In the genomic region with DNA sequence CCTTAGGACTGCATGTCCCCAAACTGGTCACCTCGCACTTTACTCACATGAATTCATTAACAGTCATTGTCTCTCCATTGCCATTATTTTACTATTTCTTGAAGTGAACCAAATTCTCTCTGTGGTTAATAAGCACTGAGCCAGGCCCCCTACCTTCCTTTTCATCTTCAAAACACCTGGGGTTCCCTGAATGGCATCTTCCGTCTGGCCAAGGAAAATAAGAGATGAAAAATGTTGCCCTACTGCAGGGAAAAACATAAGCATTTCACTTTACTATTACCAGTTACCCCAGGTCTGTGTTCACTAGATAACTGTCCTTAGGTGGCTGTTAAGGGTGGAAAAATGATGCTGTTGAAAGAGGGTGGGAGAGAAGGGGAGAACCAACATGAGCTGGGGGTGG, we compare ENCODE assay signal across 23 cellular contexts. TPM values are rescaled to one million over a fixed set of nuclear protein-coding genes. Genes with fewer than 3 reads are reported as not detected.
"Had no signal": no experiment of that assay in that cellular context is flagged by ENCODE, and none has a peak within 500 bp of the region (broad histone marks: within the 10 kb centered on the region; RNA-seq: fewer than 3 reads in every experiment).

No MANE protein-coding gene starts in this region.

- H3K36me3 ChIP-seq: adrenal gland, breast epithelium, esophagus squamous epithelium, ovary had no signal

- H3K4me3 ChIP-seq: adrenal gland, breast epithelium, esophagus squamous epithelium, ovary had no signal

- H3K36me3 Mint-ChIP-seq: naive thymus-derived CD8-positive, alpha-beta T cell had no signal

- H3K9me3 Mint-ChIP-seq: activated CD4-positive, alpha-beta T cell treated with anti-CD3 and anti-CD28 coated beads, Interleukin-2, amount 10 ng/mL, durations not matched to agents 7 days and 5 days; naive thymus-derived CD8-positive, alpha-beta T cell; T-helper 2 cell treated with Interferon-gamma antibody and Interleukin-4, amounts not matched to agents 5 μg/mL and 100 μg/mL, for 36 hours had no signal

- H3K27ac ChIP-seq: adrenal gland, breast epithelium, esophagus squamous epithelium, ovary, psoas muscle had no signal

- H3K9me3 ChIP-seq: adrenal gland, breast epithelium, esophagus squamous epithelium, ovary, psoas muscle had no signal

- H3K27me3 ChIP-seq: ovary had no signal

- DNase-seq: activated CD4-positive, alpha-beta T cell treated with anti-CD3 and anti-CD28 coated beads, Interleukin-2, amount 10 ng/mL, durations not matched to agents 7 days and 5 days; activated CD4-positive, CD25-positive, alpha-beta regulatory T cell; activated CD8-positive, alpha-beta memory T cell treated with anti-CD3 and anti-CD28 coated beads for 24 hours; activated gamma-delta T cell treated with Interleukin-2 at 50 U/mL for 16 hours; adrenal gland; cortex of kidney; effector CD8-positive, alpha-beta T cell; esophagus squamous epithelium; left cardiac atrium; naive thymus-derived CD8-positive, alpha-beta T cell; ovary; psoas muscle; right cardiac atrium; stimulated activated CD4-positive, alpha-beta T cell treated with anti-CD3 and anti-CD28 coated beads, Interleukin-2, amount 100 ng/mL, for 24 hours; stimulated activated naive CD8-positive, alpha-beta T cell treated with anti-CD3 and anti-CD28 coated beads, Interleukin-15, Interleukin-2, amounts not matched to agents 100 U/mL and 50 U/mL, for 24 hours; trophoblast cell had no signal

- ATAC-seq: left cardiac atrium; naive thymus-derived CD8-positive, alpha-beta T cell; psoas muscle; right cardiac atrium; stimulated activated naive CD8-positive, alpha-beta T cell treated with anti-CD3 and anti-CD28 coated beads, Interleukin-15, Interleukin-2, amounts not matched to agents 100 U/mL and 50 U/mL, for 24 hours had no signal

- H3K4me1 ChIP-seq: adrenal gland had no signal

RNA-seq across cellular contexts. Expression of a gene that starts 10.0 kb away (rescaled TPM):
- total RNA-seq: activated CD4-positive, alpha-beta T cell treated with anti-CD3 and anti-CD28 coated beads, Interleukin-2, amount 10 ng/mL, durations not matched to agents 7 days and 5 days; adrenal gland; astrocyte; breast epithelium; endothelial cell of umbilical vein; esophagus squamous epithelium; left cardiac atrium; lower leg skin; mesenteric fat pad; naive thymus-derived CD8-positive, alpha-beta T cell; ovary; psoas muscle; right cardiac atrium; skeletal muscle tissue had no signal
- polyA plus RNA-seq: adrenal gland; endothelial cell of umbilical vein; naive thymus-derived CD8-positive, alpha-beta T cell; ovary; psoas muscle; right cardiac atrium had no signal
